Comparison of ENCODE assay signal across 8 cellular contexts in genomic region chr2:174023591-174024523, GRCh38. TPM values are rescaled to one million over a fixed set of nuclear protein-coding genes. Genes with fewer than 3 reads are reported as not detected.
DNase-seq lines count a peak whose midpoint lies in the region; ATAC-seq and TF ChIP-seq lines count a peak whose summit lies in the region.

No MANE protein-coding gene starts in this region.

- peak; percentile 55 to 72 for DNase-seq in activated CD4-positive, alpha-beta T cell treated with anti-CD3 and anti-CD28 coated beads, Interleukin-2, amount 50 U/mL, for 48 hours
- no peak for DNase-seq in activated CD4-positive, alpha-beta T cell treated with anti-CD3 and anti-CD28 coated beads for 1 hour
- DNase-seq in SW480 (ENCODE audit: low spot score) = peak; percentile 29
- DNase-seq in fibroblast of pulmonary artery (ENCODE audit: low read depth) = peak; percentile 96
- DNase-seq in posterior vena cava (ENCODE audit: low spot score) = peak; percentile 86
- DNase-seq in cortex of kidney (lab: John Stamatoyannopoulos, UW) = no peak
- no peak for DNase-seq in NCI-H2081 (lab: John Stamatoyannopoulos, UW)

- ATAC-seq in GM21447 (IDR thresholded peaks at IDR 0.05; ENCODE audit: unreplicated experiment) = no peak

- TF ChIP-seq CTCF in fibroblast of pulmonary artery (IDR thresholded peaks at IDR 0.05; ENCODE audit: low read length, missing control alignments) = no peak

- intact Hi-C loops in posterior vena cava (cut with DNase I) = no loop called here

- no peak overlapping the region for H3K4me3 ChIP-seq in fibroblast of pulmonary artery (replicated peaks; ENCODE audit: low read depth, low read length)

RNA-seq across cellular contexts. Expression of gene SP3, which starts 58.7 kb away (rescaled TPM):
- 10 to 100 TPM; 70.2 to 73.6 TPM for total RNA-seq in posterior vena cava

Comparison
In these comparisons a context has a peak if more than half of its experiments do, and no peak if none do; other contexts are left out.
1. DNase-seq: peak in activated CD4-positive, alpha-beta T cell treated with anti-CD3 and anti-CD28 coated beads, Interleukin-2, amount 50 U/mL, for 48 hours (2 of 2), SW480 (single experiment), fibroblast of pulmonary artery (single experiment) and posterior vena cava (single experiment); none in activated CD4-positive, alpha-beta T cell treated with anti-CD3 and anti-CD28 coated beads for 1 hour (single experiment), cortex of kidney (single experiment) and NCI-H2081 (0 of 2).